28 cellular contexts compared by ENCODE assay signal in genomic region chr1:196088551-196088950, GRCh38.
"Had no signal": no experiment of that assay in that cellular context is flagged by ENCODE, and none has a peak within 500 bp of the region (broad histone marks: within the 10 kb centered on the region; RNA-seq: fewer than 3 reads in every experiment).

No MANE protein-coding gene starts in this region.

- DNase-seq: activated CD4-positive, alpha-beta memory T cell treated with anti-CD3 and anti-CD28 coated beads, Interleukin-2, amount 10 ng/mL, durations not matched to agents 7 days and 5 days; activated CD4-positive, alpha-beta T cell treated with anti-CD3 and anti-CD28 coated beads for 36 hours; activated CD4-positive, alpha-beta T cell treated with anti-CD3 and anti-CD28 coated beads, Interleukin-2, amount 50 U/mL, for 1 hour; activated gamma-delta T cell; activated naive CD4-positive, alpha-beta T cell treated with anti-CD3 and anti-CD28 coated beads for 36 hours; activated T-cell treated with anti-CD3 and anti-CD28 coated beads for 4 hours; activated T-cell treated with anti-CD3 and anti-CD28 coated beads, Interleukin-2, amount 50 U/mL, for 48 hours; brain microvascular endothelial cell; Karpas-422; NCI-H1048; NCI-H146; NCI-H187 treated with DMSO at 0.1 percent for 48 hours; NCI-H2081 treated with DMSO at 0.1 percent for 48 hours; NCI-H2171 treated with DMSO at 0.1 percent for 48 hours; NCI-H226; NCI-H510A; NCI-H526 treated with DMSO at 0.1 percent for 48 hours; NCI-H82; NK-92 treated with Interleukin-12 subunit alpha and Interleukin-12 subunit beta, amount 100 ng/mL, for 24 hours; Peyer's patch; SHP77 treated with DMSO at 0.1 percent for 48 hours; T-cell; T-helper 2 cell; T1000; WERI-Rb-1 had no signal

- H3K36me3 ChIP-seq: brain microvascular endothelial cell, cardiac muscle cell, Peyer's patch, WERI-Rb-1 had no signal

- H3K27ac ChIP-seq: brain microvascular endothelial cell, cardiac muscle cell, Peyer's patch, SK-N-MC, WERI-Rb-1 had no signal

- H3K27me3 ChIP-seq: brain microvascular endothelial cell, cardiac muscle cell, Peyer's patch had no signal

- H3K9me3 ChIP-seq: Peyer's patch had no signal

- H3K4me3 ChIP-seq: cardiac muscle cell, K562, Peyer's patch, SK-N-MC had no signal

- H3K4me1 ChIP-seq: Peyer's patch had no signal
